In the genomic region with DNA sequence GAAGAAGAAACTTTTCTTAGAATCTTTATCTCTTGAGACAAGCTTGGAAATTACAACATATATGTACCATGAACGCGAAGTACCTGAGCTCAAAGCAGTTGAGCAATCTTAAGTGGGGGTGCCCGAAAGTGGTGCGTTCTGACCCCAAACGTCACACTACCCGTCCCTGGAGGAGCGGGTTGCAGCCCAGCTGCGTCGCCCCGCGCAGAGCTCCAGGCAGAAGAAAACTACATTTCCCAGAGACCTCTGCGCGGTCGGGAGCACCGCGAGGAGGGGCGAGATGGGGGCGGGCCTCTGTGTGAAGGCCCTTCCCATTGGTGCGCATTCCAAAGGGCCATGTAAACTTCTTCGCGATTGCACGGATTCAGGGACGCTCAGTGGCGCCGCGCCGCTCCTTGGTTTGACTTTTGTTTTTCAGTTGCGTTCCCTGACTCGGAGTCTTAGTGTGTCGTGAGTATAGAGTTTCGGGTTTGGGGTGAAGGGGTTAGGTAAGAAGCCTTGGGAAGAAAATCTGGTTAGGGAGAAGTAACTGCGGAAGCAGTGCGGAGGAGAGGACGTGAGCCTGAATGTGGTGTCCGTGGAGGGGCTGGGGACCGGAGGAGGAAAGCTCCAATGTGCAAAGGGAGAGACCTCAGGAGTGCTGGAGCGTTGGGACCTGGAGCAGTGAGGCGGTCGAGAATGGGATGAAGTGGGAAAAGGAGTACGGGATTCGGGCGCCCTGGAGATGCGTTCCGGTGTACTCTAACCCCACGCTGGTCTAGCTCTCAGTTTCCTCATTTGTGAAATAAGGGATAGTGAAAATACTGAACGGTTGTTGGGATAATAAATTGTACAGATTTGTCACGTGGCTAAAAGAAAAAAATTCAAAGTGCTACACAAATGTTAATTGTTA, we compare ENCODE assay signal across 1 cellular context.
TF ChIP-seq lines count a peak whose summit lies in the region.

A gene (plus strand): TSS at position 410 of the 892 bp plus-strand sequence. CDS start 7,740 bp downstream, outside the sequence.

TF ChIP-seq in HEK293, 187 proteins besides CTCF, POLR2A, EP300 and RAD21 (continued from another document):
- TF ChIP-seq GLIS1 (tag by site-specific recombination; IDR thresholded peaks at IDR 0.05) (peak; percentile 10; the same call in 1 of the 2 replicates), ZNF292 (tag by site-specific recombination; IDR thresholded peaks at IDR 0.05; ENCODE audit: borderline replicate concordance, low read depth) (no peak), ZSCAN30 (tag by site-specific recombination; IDR thresholded peaks at IDR 0.05) (0 out of 2 replicates have a peak, but pooled peaks have one; percentile 27), PRDM1 (tag by site-specific recombination; IDR thresholded peaks at IDR 0.05) (peak; percentile 80), ZNF24 (tag by site-specific recombination; IDR thresholded peaks at IDR 0.05) (peak; percentile 20; the same call in 1 of the 2 replicates), ZNF169 (tag by site-specific recombination; IDR thresholded peaks at IDR 0.05) (no peak), ZBTB17 (tag by site-specific recombination; IDR thresholded peaks at IDR 0.05) (peak; percentile 99), KLF16 (tag by site-specific recombination; IDR thresholded peaks at IDR 0.05) (no peak), ZNF837 (tag by site-specific recombination; IDR thresholded peaks at IDR 0.05) (no peak), ZNF843 (tag by site-specific recombination; IDR thresholded peaks at IDR 0.05) (no peak), ZNF624 (tag by site-specific recombination; IDR thresholded peaks at IDR 0.05) (0 out of 2 replicates have a peak, but pooled peaks have one; percentile 60), MYNN (tag by site-specific recombination; IDR thresholded peaks at IDR 0.05; ENCODE audit: borderline replicate concordance) (peak; percentile 43; the same call in 1 of the 2 replicates), ZBTB20 (tag by site-specific recombination; IDR thresholded peaks at IDR 0.05) (peak; percentile 77), ZNF548 (tag by site-specific recombination; IDR thresholded peaks at IDR 0.05) (no peak), ZNF629 (tag by site-specific recombination; IDR thresholded peaks at IDR 0.05) (peak; percentile 52; the same call in 1 of the 2 replicates), REPIN1 (tag by site-specific recombination; IDR thresholded peaks at IDR 0.05; ENCODE audit: low read depth) (0 out of 2 replicates have a peak, but pooled peaks have one; percentile 18), ZNF37A (tag by site-specific recombination; IDR thresholded peaks at IDR 0.05) (no peak), ZNF311 (tag by site-specific recombination; IDR thresholded peaks at IDR 0.05; ENCODE audit: borderline replicate concordance) (no peak), ZBTB7A (tag by site-specific recombination; IDR thresholded peaks at IDR 0.05; ENCODE audit: low read depth) (no peak), ZNF202 (tag by site-specific recombination; IDR thresholded peaks at IDR 0.05; ENCODE audit: borderline replicate concordance) (no peak), ZNF366 (tag by site-specific recombination; conservative IDR thresholded peaks at IDR 0.05) (peak; percentile 91), SP7 (tag by site-specific recombination; IDR thresholded peaks at IDR 0.05) (peak; percentile 82), ZNF529 (tag by site-specific recombination; IDR thresholded peaks at IDR 0.05; ENCODE audit: insufficient replicate concordance) (no peak), ZNF561 (tag by site-specific recombination; IDR thresholded peaks at IDR 0.05; ENCODE audit: borderline replicate concordance) (peak; percentile 70; the same call in 1 of the 2 replicates), ZNF600 (tag by site-specific recombination; IDR thresholded peaks at IDR 0.05) (peak; percentile 97), ZNF610 (tag by site-specific recombination; IDR thresholded peaks at IDR 0.05; ENCODE audit: borderline replicate concordance) (peak; percentile 97), KLF9 (tag by site-specific recombination; IDR thresholded peaks at IDR 0.05; ENCODE audit: low read depth) (peak; percentile 42; the same call in 1 of the 2 replicates), SP2 (tag by site-specific recombination; IDR thresholded peaks at IDR 0.05) (peak; percentile 94), ZNF266 (tag by site-specific recombination; IDR thresholded peaks at IDR 0.05; ENCODE audit: low read depth) (no peak), ZNF10 (tag by site-specific recombination; IDR thresholded peaks at IDR 0.05) (no peak; the same call in 1 of the 2 replicates), ZNF391 (tag by site-specific recombination; IDR thresholded peaks at IDR 0.05; ENCODE audit: borderline replicate concordance, low read depth) (peak; percentile 68; the same call in 1 of the 2 replicates), ZNF341 (tag by site-specific recombination; IDR thresholded peaks at IDR 0.05; ENCODE audit: low read depth) (no peak), ZIC2 (tag by site-specific recombination; IDR thresholded peaks at IDR 0.05) (no peak), ZFP37 (tag by site-specific recombination; IDR thresholded peaks at IDR 0.05) (peak; percentile 89), SCRT1 (tag by site-specific recombination; IDR thresholded peaks at IDR 0.05; ENCODE audit: borderline replicate concordance) (no peak), SALL2 (tag by site-specific recombination; IDR thresholded peaks at IDR 0.05; ENCODE audit: borderline replicate concordance) (no peak), ZEB2 (tag by site-specific recombination; IDR thresholded peaks at IDR 0.05) (0 out of 2 replicates have a peak, but pooled peaks have one; percentile 43), ZNF394 (tag by site-specific recombination; IDR thresholded peaks at IDR 0.05; ENCODE audit: borderline replicate concordance) (peak; percentile 48; the same call in 1 of the 2 replicates), ZNF140 (tag by site-specific recombination; IDR thresholded peaks at IDR 0.05) (no peak)
- TF ChIP-seq, protein P1, sequence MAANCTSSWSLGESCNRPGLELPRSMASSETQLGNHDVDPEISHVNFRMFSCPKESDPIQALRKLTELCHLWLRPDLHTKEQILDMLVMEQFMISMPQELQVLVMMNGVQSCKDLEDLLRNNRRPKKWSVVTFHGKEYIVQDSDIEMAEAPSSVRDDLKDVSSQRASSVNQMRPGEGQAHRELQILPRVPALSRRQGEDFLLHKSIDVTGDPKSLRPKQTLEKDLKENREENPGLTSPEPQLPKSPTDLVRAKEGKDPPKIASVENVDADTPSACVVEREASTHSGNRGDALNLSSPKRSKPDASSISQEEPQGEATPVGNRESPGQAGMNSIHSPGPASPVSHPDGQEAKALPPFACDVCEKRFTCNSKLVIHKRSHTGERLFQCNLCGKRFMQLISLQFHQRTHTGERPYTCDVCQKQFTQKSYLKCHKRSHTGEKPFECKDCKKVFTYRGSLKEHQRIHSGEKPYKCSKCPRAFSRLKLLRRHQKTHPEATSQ (tag by site-specific recombination; IDR thresholded peaks at IDR 0.05), result no peak
- TF ChIP-seq, protein P2, sequence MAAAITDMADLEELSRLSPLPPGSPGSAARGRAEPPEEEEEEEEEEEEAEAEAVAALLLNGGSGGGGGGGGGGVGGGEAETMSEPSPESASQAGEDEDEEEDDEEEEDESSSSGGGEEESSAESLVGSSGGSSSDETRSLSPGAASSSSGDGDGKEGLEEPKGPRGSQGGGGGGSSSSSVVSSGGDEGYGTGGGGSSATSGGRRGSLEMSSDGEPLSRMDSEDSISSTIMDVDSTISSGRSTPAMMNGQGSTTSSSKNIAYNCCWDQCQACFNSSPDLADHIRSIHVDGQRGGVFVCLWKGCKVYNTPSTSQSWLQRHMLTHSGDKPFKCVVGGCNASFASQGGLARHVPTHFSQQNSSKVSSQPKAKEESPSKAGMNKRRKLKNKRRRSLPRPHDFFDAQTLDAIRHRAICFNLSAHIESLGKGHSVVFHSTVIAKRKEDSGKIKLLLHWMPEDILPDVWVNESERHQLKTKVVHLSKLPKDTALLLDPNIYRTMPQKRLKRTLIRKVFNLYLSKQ (tag by site-specific recombination; IDR thresholded peaks at IDR 0.05; ENCODE audit: borderline replicate concordance), result no peak
- TF ChIP-seq, protein P3, sequence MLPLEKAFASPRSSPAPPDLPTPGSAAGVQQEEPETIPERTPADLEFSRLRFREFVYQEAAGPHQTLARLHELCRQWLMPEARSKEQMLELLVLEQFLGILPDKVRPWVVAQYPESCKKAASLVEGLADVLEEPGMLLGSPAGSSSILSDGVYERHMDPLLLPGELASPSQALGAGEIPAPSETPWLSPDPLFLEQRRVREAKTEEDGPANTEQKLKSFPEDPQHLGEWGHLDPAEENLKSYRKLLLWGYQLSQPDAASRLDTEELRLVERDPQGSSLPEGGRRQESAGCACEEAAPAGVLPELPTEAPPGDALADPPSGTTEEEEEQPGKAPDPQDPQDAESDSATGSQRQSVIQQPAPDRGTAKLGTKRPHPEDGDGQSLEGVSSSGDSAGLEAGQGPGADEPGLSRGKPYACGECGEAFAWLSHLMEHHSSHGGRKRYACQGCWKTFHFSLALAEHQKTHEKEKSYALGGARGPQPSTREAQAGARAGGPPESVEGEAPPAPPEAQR (tag by site-specific recombination; IDR thresholded peaks at IDR 0.05), result no peak
- TF ChIP-seq, protein P4, sequence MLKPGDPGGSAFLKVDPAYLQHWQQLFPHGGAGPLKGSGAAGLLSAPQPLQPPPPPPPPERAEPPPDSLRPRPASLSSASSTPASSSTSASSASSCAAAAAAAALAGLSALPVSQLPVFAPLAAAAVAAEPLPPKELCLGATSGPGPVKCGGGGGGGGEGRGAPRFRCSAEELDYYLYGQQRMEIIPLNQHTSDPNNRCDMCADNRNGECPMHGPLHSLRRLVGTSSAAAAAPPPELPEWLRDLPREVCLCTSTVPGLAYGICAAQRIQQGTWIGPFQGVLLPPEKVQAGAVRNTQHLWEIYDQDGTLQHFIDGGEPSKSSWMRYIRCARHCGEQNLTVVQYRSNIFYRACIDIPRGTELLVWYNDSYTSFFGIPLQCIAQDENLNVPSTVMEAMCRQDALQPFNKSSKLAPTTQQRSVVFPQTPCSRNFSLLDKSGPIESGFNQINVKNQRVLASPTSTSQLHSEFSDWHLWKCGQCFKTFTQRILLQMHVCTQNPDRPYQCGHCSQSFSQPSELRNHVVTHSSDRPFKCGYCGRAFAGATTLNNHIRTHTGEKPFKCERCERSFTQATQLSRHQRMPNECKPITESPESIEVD (tag by site-specific recombination; IDR thresholded peaks at IDR 0.05), result no peak
- TF ChIP-seq, protein P5, sequence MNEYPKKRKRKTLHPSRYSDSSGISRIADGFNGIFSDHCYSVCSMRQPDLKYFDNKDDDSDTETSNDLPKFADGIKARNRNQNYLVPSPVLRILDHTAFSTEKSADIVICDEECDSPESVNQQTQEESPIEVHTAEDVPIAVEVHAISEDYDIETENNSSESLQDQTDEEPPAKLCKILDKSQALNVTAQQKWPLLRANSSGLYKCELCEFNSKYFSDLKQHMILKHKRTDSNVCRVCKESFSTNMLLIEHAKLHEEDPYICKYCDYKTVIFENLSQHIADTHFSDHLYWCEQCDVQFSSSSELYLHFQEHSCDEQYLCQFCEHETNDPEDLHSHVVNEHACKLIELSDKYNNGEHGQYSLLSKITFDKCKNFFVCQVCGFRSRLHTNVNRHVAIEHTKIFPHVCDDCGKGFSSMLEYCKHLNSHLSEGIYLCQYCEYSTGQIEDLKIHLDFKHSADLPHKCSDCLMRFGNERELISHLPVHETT (tag by site-specific recombination; IDR thresholded peaks at IDR 0.05), result no peak
- TF ChIP-seq, protein P6, sequence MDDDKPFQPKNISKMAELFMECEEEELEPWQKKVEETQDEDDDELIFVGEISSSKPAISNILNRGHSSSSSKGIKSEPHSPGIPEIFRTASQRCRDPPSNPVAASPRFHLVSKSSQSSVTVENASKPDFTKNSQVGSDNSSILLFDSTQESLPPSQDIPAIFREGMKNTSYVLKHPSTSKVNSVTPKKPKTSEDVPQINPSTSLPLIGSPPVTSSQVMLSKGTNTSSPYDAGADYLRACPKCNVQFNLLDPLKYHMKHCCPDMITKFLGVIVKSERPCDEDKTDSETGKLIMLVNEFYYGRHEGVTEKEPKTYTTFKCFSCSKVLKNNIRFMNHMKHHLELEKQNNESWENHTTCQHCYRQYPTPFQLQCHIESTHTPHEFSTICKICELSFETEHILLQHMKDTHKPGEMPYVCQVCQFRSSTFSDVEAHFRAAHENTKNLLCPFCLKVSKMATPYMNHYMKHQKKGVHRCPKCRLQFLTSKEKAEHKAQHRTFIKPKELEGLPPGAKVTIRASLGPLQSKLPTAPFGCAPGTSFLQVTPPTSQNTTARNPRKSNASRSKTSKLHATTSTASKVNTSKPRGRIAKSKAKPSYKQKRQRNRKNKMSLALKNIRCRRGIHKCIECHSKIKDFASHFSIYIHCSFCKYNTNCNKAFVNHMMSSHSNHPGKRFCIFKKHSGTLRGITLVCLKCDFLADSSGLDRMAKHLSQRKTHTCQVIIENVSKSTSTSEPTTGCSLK (tag by site-specific recombination; IDR thresholded peaks at IDR 0.05), result no peak
- TF ChIP-seq, protein P7, sequence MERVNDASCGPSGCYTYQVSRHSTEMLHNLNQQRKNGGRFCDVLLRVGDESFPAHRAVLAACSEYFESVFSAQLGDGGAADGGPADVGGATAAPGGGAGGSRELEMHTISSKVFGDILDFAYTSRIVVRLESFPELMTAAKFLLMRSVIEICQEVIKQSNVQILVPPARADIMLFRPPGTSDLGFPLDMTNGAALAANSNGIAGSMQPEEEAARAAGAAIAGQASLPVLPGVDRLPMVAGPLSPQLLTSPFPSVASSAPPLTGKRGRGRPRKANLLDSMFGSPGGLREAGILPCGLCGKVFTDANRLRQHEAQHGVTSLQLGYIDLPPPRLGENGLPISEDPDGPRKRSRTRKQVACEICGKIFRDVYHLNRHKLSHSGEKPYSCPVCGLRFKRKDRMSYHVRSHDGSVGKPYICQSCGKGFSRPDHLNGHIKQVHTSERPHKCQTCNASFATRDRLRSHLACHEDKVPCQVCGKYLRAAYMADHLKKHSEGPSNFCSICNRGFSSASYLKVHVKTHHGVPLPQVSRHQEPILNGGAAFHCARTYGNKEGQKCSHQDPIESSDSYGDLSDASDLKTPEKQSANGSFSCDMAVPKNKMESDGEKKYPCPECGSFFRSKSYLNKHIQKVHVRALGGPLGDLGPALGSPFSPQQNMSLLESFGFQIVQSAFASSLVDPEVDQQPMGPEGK (tag by site-specific recombination; IDR thresholded peaks at IDR 0.05), result peak; percentile 65
- TF ChIP-seq, protein P8, sequence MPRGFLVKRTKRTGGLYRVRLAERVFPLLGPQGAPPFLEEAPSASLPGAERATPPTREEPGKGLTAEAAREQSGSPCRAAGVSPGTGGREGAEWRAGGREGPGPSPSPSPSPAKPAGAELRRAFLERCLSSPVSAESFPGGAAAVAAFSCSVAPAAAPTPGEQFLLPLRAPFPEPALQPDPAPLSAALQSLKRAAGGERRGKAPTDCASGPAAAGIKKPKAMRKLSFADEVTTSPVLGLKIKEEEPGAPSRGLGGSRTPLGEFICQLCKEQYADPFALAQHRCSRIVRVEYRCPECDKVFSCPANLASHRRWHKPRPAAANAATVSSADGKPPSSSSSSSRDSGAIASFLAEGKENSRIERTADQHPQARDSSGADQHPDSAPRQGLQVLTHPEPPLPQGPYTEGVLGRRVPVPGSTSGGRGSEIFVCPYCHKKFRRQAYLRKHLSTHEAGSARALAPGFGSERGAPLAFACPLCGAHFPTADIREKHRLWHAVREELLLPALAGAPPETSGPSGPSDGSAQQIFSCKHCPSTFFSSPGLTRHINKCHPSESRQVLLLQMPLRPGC (tag by site-specific recombination; IDR thresholded peaks at IDR 0.05), result no peak
